In genomic region chr6:37618916-37619605, GRCh38 we compare ENCODE assay signal across 1 cellular context.
TF ChIP-seq lines count a peak whose summit lies in the region.

No MANE protein-coding gene starts in this region.

TF ChIP-seq in GM12878, 131 proteins besides CTCF, POLR2A, EP300 and RAD21 (continued from another document):
- TF ChIP-seq RELB (IDR thresholded peaks at IDR 0.05; ENCODE audit: low read depth) (no peak), POLR2AphosphoS2 (IDR thresholded peaks at IDR 0.05; ENCODE audit: low read depth, low read length) (no peak), SMAD1 (IDR thresholded peaks at IDR 0.05; ENCODE audit: low read depth, partially characterized antibody) (no peak), SMARCA5 (IDR thresholded peaks at IDR 0.05) (no peak), SREBF1 (IDR thresholded peaks at IDR 0.05; ENCODE audit: low read length) (no peak), NR2C1 (IDR thresholded peaks at IDR 0.05) (no peak), ZNF384 (IDR thresholded peaks at IDR 0.05; ENCODE audit: borderline replicate concordance, low read depth, low read length) (no peak), HDGF (IDR thresholded peaks at IDR 0.05) (no peak), SRF (IDR thresholded peaks at IDR 0.05; ENCODE audit: low read depth in 2 of 2, low read length in 2 of 2) (no peak), E4F1 (IDR thresholded peaks at IDR 0.05; ENCODE audit: borderline replicate concordance, partially characterized antibody) (no peak)
- TF ChIP-seq, protein P1, sequence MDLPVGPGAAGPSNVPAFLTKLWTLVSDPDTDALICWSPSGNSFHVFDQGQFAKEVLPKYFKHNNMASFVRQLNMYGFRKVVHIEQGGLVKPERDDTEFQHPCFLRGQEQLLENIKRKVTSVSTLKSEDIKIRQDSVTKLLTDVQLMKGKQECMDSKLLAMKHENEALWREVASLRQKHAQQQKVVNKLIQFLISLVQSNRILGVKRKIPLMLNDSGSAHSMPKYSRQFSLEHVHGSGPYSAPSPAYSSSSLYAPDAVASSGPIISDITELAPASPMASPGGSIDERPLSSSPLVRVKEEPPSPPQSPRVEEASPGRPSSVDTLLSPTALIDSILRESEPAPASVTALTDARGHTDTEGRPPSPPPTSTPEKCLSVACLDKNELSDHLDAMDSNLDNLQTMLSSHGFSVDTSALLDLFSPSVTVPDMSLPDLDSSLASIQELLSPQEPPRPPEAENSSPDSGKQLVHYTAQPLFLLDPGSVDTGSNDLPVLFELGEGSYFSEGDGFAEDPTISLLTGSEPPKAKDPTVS (IDR thresholded peaks at IDR 0.05; ENCODE audit: low read depth, low read length) = no peak
TF ChIP-seq in GM12878: peak in this region for 0.
